20 cellular contexts compared by ENCODE assay signal in the genomic region with DNA sequence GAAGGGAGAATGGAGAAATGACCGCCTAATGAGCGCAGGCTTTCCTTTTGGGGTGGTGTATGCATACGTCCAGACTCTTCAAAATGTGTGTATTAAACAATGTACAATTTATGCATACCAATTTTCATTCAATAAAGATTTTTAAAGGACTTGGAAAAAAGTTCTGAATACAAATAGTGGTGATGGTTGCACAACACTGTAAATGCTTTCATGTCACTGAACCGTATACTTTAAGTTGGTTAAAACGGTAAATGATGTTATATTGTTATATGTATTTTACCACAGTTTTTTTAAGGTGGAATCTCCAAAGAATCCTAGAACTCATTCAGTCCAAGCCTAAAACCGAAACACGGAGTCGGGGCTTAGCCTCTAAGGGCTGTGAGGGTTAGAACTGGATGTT.
A peak's percentile ranks its signal among the peaks of the same experiment; 100 is the strongest.
DNase-seq lines count a peak whose midpoint lies in the region; ATAC-seq, FAIRE-seq and TF ChIP-seq lines count a peak whose summit lies in the region.
"Had no signal": no experiment of that assay in that cellular context is flagged by ENCODE, and none has a peak within 500 bp of the region (broad histone marks: within the 10 kb centered on the region; RNA-seq: fewer than 3 reads in every experiment).

No MANE protein-coding gene starts in this region.

- H3K36me3 Mint-ChIP-seq in MCF 10A (ENCODE audit: insufficient read depth, unreplicated experiment), result peaks cover 46% of the 10 kb centered on the region
- H3K36me3 Mint-ChIP-seq: activated naive CD4-positive, alpha-beta T cell treated with anti-CD3 and anti-CD28 coated beads, Interleukin-2, amount 50 U/mL, for 24 hours; stimulated activated memory B cell treated with anti-CD40 and anti-IgM and Interleukin-4, amounts not matched to agents 10 μg/mL and 1 μg/mL and 100 μg/mL, for 72 hours had no signal

- intact Hi-C loops in pancreas (cut with DNase I), result loop anchor here in 1 of 3 donors (10.0 kb wide), 1 partner anchor 94 kb away; no protein-coding TSS in a partner anchor
- intact Hi-C loops in gastrocnemius medialis (cut with DNase I; ENCODE audit: low total_unique reads), result no loop called here
- intact Hi-C loops in MCF 10A (cut with micrococcal nuclease), result no loop called here

- WGBS in pancreas, 2 donors, result 24 to 26% methylated on average over 8 of the region's 8 CpGs

- peak; percentile 62 for DNase-seq in NCI-H526 treated with DMSO at 0.1 percent for 48 hours (lab: John Stamatoyannopoulos, UW)
- DNase-seq in NCI-H526 (lab: John Stamatoyannopoulos, UW), result no peak
- no peak for DNase-seq in pancreas
- DNase-seq in gastrocnemius medialis, result no peak
- DNase-seq in NCI-H748 (lab: John Stamatoyannopoulos, UW; ENCODE audit: unreplicated experiment), result no peak
- DNase-seq in A172 (ENCODE audit: low spot score), result no peak
- no peak for DNase-seq in MCF 10A (ENCODE audit: unreplicated experiment)
- DNase-seq: 8988T; activated CD4-positive, alpha-beta T cell treated with anti-CD3 and anti-CD28 coated beads for 36 hours; EL; hippocampal formation had no signal

- TF ChIP-seq CTCF in pancreas (IDR thresholded peaks at IDR 0.05), result no peak
- TF ChIP-seq CTCF in gastrocnemius medialis (IDR thresholded peaks at IDR 0.05 in 4 of 5, conservative IDR thresholded peaks at IDR 0.05 in 1 of 5), result no peak
- no peak for TF ChIP-seq CTCF in MCF 10A (IDR thresholded peaks at IDR 0.05; ENCODE audit: unreplicated experiment)

- no peak for TF ChIP-seq POLR2A in gastrocnemius medialis (IDR thresholded peaks at IDR 0.05)

- H3K9me3 Mint-ChIP-seq in MCF 10A (ENCODE audit: unreplicated experiment), result no peaks in the 10 kb centered on the region
- H3K9me3 Mint-ChIP-seq: activated naive CD4-positive, alpha-beta T cell treated with anti-CD3 and anti-CD28 coated beads, Interleukin-2, amount 50 U/mL, for 24 hours; stimulated activated memory B cell treated with anti-CD40 and anti-IgM and Interleukin-4, amounts not matched to agents 10 μg/mL and 1 μg/mL and 100 μg/mL, for 72 hours had no signal

- H3K9ac ChIP-seq in duodenal mucosa (ENCODE audit: low read depth in 1 of 2, low read length in 2 of 2), result peak overlapping the region; percentile 33 to 45
- H3K9ac ChIP-seq: parathyroid adenoma had no signal

- POLR2A ChIA-PET in MCF 10A (lab: Yijun Ruan, JAX), result no interaction called here

- H3K27ac ChIP-seq in duodenal mucosa (ENCODE audit: low read depth, low read length), result no peak overlapping the region
- H3K27ac ChIP-seq in pancreas, result peak overlapping the region; percentile 66 to 94 (median 88)
- H3K27ac ChIP-seq in gastrocnemius medialis, result no peak overlapping the region
- H3K27ac ChIP-seq: coronary artery, parathyroid adenoma had no signal

- H3K9me3 ChIP-seq in duodenal mucosa (ENCODE audit: control insufficient read depth in 1 of 2, low read length in 2 of 2), result no peaks in the 10 kb centered on the region
- no peaks in the 10 kb centered on the region for H3K9me3 ChIP-seq in pancreas
- H3K9me3 ChIP-seq in gastrocnemius medialis, result no peaks in the 10 kb centered on the region
- H3K9me3 ChIP-seq: tibial nerve had no signal

- H3K27me3 Mint-ChIP-seq in MCF 10A (ENCODE audit: insufficient read depth, unreplicated experiment), result no peaks in the 10 kb centered on the region

- peak in 1 of 4 donors; percentile 1 for ATAC-seq in pancreas
- ATAC-seq in gastrocnemius medialis, result no peak
- ATAC-seq: activated CD4-positive, alpha-beta T cell treated with anti-CD3 and anti-CD28 coated beads for 36 hours; stimulated activated memory B cell treated with anti-CD40 and anti-IgM and Interleukin-4, amounts not matched to agents 10 μg/mL and 1 μg/mL and 100 μg/mL, for 72 hours had no signal

- no peak overlapping the region for H3K27ac Mint-ChIP-seq in MCF 10A (ENCODE audit: low read depth, unreplicated experiment)
- H3K27ac Mint-ChIP-seq: activated CD4-positive, alpha-beta T cell treated with anti-CD3 and anti-CD28 coated beads for 36 hours; activated naive CD4-positive, alpha-beta T cell treated with anti-CD3 and anti-CD28 coated beads, Interleukin-2, amount 50 U/mL, for 24 hours; B cell; stimulated activated memory B cell treated with anti-CD40 and anti-IgM and Interleukin-4, amounts not matched to agents 10 μg/mL and 1 μg/mL and 100 μg/mL, for 72 hours had no signal

- H3K4me3 ChIP-seq in duodenal mucosa (ENCODE audit: low read depth in 1 of 2, low read length in 2 of 2), result peak overlapping the region in 1 of 2 donors; percentile 45
- H3K4me3 ChIP-seq in pancreas, result no peak overlapping the region
- H3K4me3 ChIP-seq in gastrocnemius medialis, result no peak overlapping the region
- H3K4me3 ChIP-seq: coronary artery, tibial nerve had no signal

- H3K36me3 ChIP-seq in duodenal mucosa (ENCODE audit: control insufficient read depth in 1 of 2, insufficient read depth in 2 of 2, low read length in 2 of 2) (no peaks in the 10 kb centered on the region), pancreas (no peaks in the 10 kb centered on the region), gastrocnemius medialis (no peaks in the 10 kb centered on the region)
- H3K36me3 ChIP-seq: tibial nerve had no signal

- H3K27me3 ChIP-seq in duodenal mucosa (ENCODE audit: control insufficient read depth in 1 of 2, insufficient read depth in 2 of 2, low read length in 2 of 2), result no peaks in the 10 kb centered on the region
- no peaks in the 10 kb centered on the region for H3K27me3 ChIP-seq in pancreas
- H3K27me3 ChIP-seq in gastrocnemius medialis, result no peaks in the 10 kb centered on the region
- H3K27me3 ChIP-seq: tibial nerve had no signal

- H3K4me1 ChIP-seq in duodenal mucosa (ENCODE audit: control insufficient read depth in 1 of 2, insufficient read depth in 2 of 2, low read length in 2 of 2) (peaks cover 39 to 45% of the 10 kb centered on the region in 2 donors), pancreas (peaks cover 51 to 58% (median 55%) of the 10 kb centered on the region in 3 donors), gastrocnemius medialis (no peaks in the 10 kb centered on the region)
- H3K4me1 ChIP-seq: parathyroid adenoma had no signal

- no peak overlapping the region for H3K4me3 Mint-ChIP-seq in MCF 10A (ENCODE audit: unreplicated experiment)
- H3K4me3 Mint-ChIP-seq: activated CD4-positive, alpha-beta T cell treated with anti-CD3 and anti-CD28 coated beads for 36 hours; activated naive CD4-positive, alpha-beta T cell treated with anti-CD3 and anti-CD28 coated beads, Interleukin-2, amount 50 U/mL, for 24 hours; B cell; stimulated activated memory B cell treated with anti-CD40 and anti-IgM and Interleukin-4, amounts not matched to agents 10 μg/mL and 1 μg/mL and 100 μg/mL, for 72 hours had no signal

- peaks cover 28% of the 10 kb centered on the region for H3K4me1 Mint-ChIP-seq in MCF 10A (ENCODE audit: insufficient read depth, unreplicated experiment)
- H3K4me1 Mint-ChIP-seq: activated CD4-positive, alpha-beta T cell treated with anti-CD3 and anti-CD28 coated beads for 36 hours; activated naive CD4-positive, alpha-beta T cell treated with anti-CD3 and anti-CD28 coated beads, Interleukin-2, amount 50 U/mL, for 24 hours had no signal

- CTCF ChIA-PET in MCF 10A (lab: Yijun Ruan, JAX), result no interaction called here

- no TSS peak for BruUV-seq in MCF 10A (replicated peaks; lab: Mats Ljungman, UMichigan)

- in situ Hi-C loops in gastrocnemius medialis (cut with MboI; ENCODE audit: low sequenced_read_pairs in 4 of 4), result no loop called here

- no peak for FAIRE-seq in pancreas (lab: Jason Lieb, UNC)
- FAIRE-seq: D721Med, TTC549 had no signal

Comparison
In these comparisons a context has a peak if more than half of its experiments do, and no peak if none do; other contexts are left out.
1. H3K27ac ChIP-seq: peak in pancreas (4 of 4); none in duodenal mucosa (single experiment) and gastrocnemius medialis (0 of 4).